Comparison of ENCODE assay signal across 22 cellular contexts in genomic region chr12:129762436-129762835, GRCh38.
"Had no signal": no experiment of that assay in that cellular context is flagged by ENCODE, and none has a peak within 500 bp of the region (broad histone marks: within the 10 kb centered on the region; RNA-seq: fewer than 3 reads in every experiment).

No MANE protein-coding gene starts in this region.

- H3K4me3 ChIP-seq: adrenal gland, body of pancreas, sigmoid colon, suprapubic skin, tibial nerve had no signal

- DNase-seq: activated CD8-positive, alpha-beta T cell treated with anti-CD3 and anti-CD28 coated beads, Interleukin-2, amount 10 ng/mL, durations not matched to agents 7 days and 5 days; activated effector memory CD4-positive, alpha-beta T cell treated with anti-CD3 and anti-CD28 coated beads, Interleukin-2, amount 50 U/mL, for 16 hours; activated naive CD4-positive, alpha-beta T cell treated with anti-CD3 and anti-CD28 coated beads for 36 hours; activated naive CD8-positive, alpha-beta T cell treated with anti-CD3 and anti-CD28 coated beads for 36 hours; activated T-cell treated with anti-CD3 and anti-CD28 coated beads, Interleukin-2, amount 50 U/mL, for 1 hour; adrenal gland; aorta; body of pancreas; dermis blood vessel endothelial cell; effector CD4-positive, alpha-beta T cell; left cardiac atrium; mammary epithelial cell; naive B cell; nephron progenitor cell; sigmoid colon; stimulated activated CD4-positive, alpha-beta T cell treated with anti-CD3 and anti-CD28 coated beads, Interleukin-15, amount 100 ng/mL, for 24 hours; stimulated activated CD4-positive, alpha-beta T cell treated with anti-CD3 and anti-CD28 coated beads, Interleukin-2, amount 100 ng/mL, for 24 hours; stimulated activated naive B cell treated with anti-CD40 and anti-IgM and Interleukin-4, amounts not matched to agents 10 μg/mL and 1 μg/mL and 100 μg/mL, for 72 hours; T-helper 9 cell had no signal

- H3K36me3 ChIP-seq: adrenal gland, neutrophil, sigmoid colon, suprapubic skin, tibial nerve had no signal

- H3K27me3 ChIP-seq: adrenal gland, body of pancreas, neutrophil, sigmoid colon, suprapubic skin, tibial nerve had no signal
